ENCODE assay signal across 9 cellular contexts in genomic region chrX:18855919-18856644, GRCh38.
DNase-seq lines count a peak whose midpoint lies in the region; ATAC-seq lines count a peak whose summit lies in the region.
"Had no signal": no experiment of that assay in that cellular context is flagged by ENCODE, and none has a peak within 500 bp of the region (broad histone marks: within the 10 kb centered on the region; RNA-seq: fewer than 3 reads in every experiment).

No MANE protein-coding gene starts in this region.

- peak; percentile 14 for DNase-seq in ELR (ENCODE audit: low read depth)
- DNase-seq in central memory CD8-positive, alpha-beta T cell (ENCODE audit: low spot score in 2 of 2), result no peak
- DNase-seq in DMS79 treated with DMSO at 0.1 percent for 48 hours (lab: John Stamatoyannopoulos, UW), result no peak
- no peak for DNase-seq in cardiac septum (ENCODE audit: low spot score)
- DNase-seq in substantia nigra (lab: John Stamatoyannopoulos, UW), result no peak
- no peak for DNase-seq in activated T-helper 1 cell treated with anti-CD3 and anti-CD28 coated beads, Interleukin-12 subunit alpha, Interleukin-12 subunit beta, Interleukin-2, Interleukin-4 antibody, amounts not matched to agents 30 ng/mL and 10 ng/mL and 1 ng/mL, durations not matched to agents 14 hours and 24 hours and 36 hours (ENCODE audit: low spot score)
- DNase-seq: NCI-H187 treated with DMSO at 0.1 percent for 48 hours had no signal

- H3K27me3 Mint-ChIP-seq in central memory CD8-positive, alpha-beta T cell, result no peaks in the 10 kb centered on the region
- H3K27me3 Mint-ChIP-seq in activated T-helper 1 cell treated with anti-CD3 and anti-CD28 coated beads, Interleukin-12 subunit alpha, Interleukin-12 subunit beta, Interleukin-2, Interleukin-4 antibody, amounts not matched to agents 30 ng/mL and 10 ng/mL and 1 ng/mL, durations not matched to agents 14 hours and 24 hours and 36 hours (ENCODE audit: insufficient read depth), result no peaks in the 10 kb centered on the region

- ATAC-seq in GM19467 (IDR thresholded peaks at IDR 0.05; ENCODE audit: unreplicated experiment), result peak; percentile 84
- ATAC-seq in HG03196 (IDR thresholded peaks at IDR 0.05; ENCODE audit: unreplicated experiment), result peak; percentile 92
- no peak for ATAC-seq in central memory CD8-positive, alpha-beta T cell (replicated peaks; ENCODE audit: extremely low read depth, poor library complexity, severe bottlenecking)

- intact Hi-C loops in cardiac septum (cut with DNase I), result no loop called here
- intact Hi-C loops in activated T-helper 1 cell treated with anti-CD3 and anti-CD28 coated beads, Interleukin-12 subunit alpha, Interleukin-12 subunit beta, Interleukin-2, Interleukin-4 antibody, amounts not matched to agents 30 ng/mL and 10 ng/mL and 1 ng/mL, durations not matched to agents 14 hours and 24 hours and 36 hours (cut with micrococcal nuclease), result no loop called here

- H3K27ac ChIP-seq in substantia nigra (ENCODE audit: low read depth, low read length, poor library complexity, severe bottlenecking), result no peak overlapping the region

- no peaks in the 10 kb centered on the region for H3K9me3 Mint-ChIP-seq in central memory CD8-positive, alpha-beta T cell
- no peaks in the 10 kb centered on the region for H3K9me3 Mint-ChIP-seq in activated T-helper 1 cell treated with anti-CD3 and anti-CD28 coated beads, Interleukin-12 subunit alpha, Interleukin-12 subunit beta, Interleukin-2, Interleukin-4 antibody, amounts not matched to agents 30 ng/mL and 10 ng/mL and 1 ng/mL, durations not matched to agents 14 hours and 24 hours and 36 hours

- peak overlapping the region; percentile 13 for H3K27ac Mint-ChIP-seq in central memory CD8-positive, alpha-beta T cell (ENCODE audit: low read depth)
- no peak overlapping the region for H3K27ac Mint-ChIP-seq in activated T-helper 1 cell treated with anti-CD3 and anti-CD28 coated beads, Interleukin-12 subunit alpha, Interleukin-12 subunit beta, Interleukin-2, Interleukin-4 antibody, amounts not matched to agents 30 ng/mL and 10 ng/mL and 1 ng/mL, durations not matched to agents 14 hours and 24 hours and 36 hours

- peaks cover 12% of the 10 kb centered on the region for H3K4me1 Mint-ChIP-seq in central memory CD8-positive, alpha-beta T cell
- H3K4me1 Mint-ChIP-seq in activated T-helper 1 cell treated with anti-CD3 and anti-CD28 coated beads, Interleukin-12 subunit alpha, Interleukin-12 subunit beta, Interleukin-2, Interleukin-4 antibody, amounts not matched to agents 30 ng/mL and 10 ng/mL and 1 ng/mL, durations not matched to agents 14 hours and 24 hours and 36 hours (ENCODE audit: low read depth), result peaks cover 8% of the 10 kb centered on the region

- H3K36me3 Mint-ChIP-seq in central memory CD8-positive, alpha-beta T cell (ENCODE audit: insufficient read depth), result peaks cover 3% of the 10 kb centered on the region
- H3K36me3 Mint-ChIP-seq in activated T-helper 1 cell treated with anti-CD3 and anti-CD28 coated beads, Interleukin-12 subunit alpha, Interleukin-12 subunit beta, Interleukin-2, Interleukin-4 antibody, amounts not matched to agents 30 ng/mL and 10 ng/mL and 1 ng/mL, durations not matched to agents 14 hours and 24 hours and 36 hours (ENCODE audit: low read depth), result no peaks in the 10 kb centered on the region

- H3K4me3 Mint-ChIP-seq in central memory CD8-positive, alpha-beta T cell, result no peak overlapping the region
- H3K4me3 Mint-ChIP-seq in activated T-helper 1 cell treated with anti-CD3 and anti-CD28 coated beads, Interleukin-12 subunit alpha, Interleukin-12 subunit beta, Interleukin-2, Interleukin-4 antibody, amounts not matched to agents 30 ng/mL and 10 ng/mL and 1 ng/mL, durations not matched to agents 14 hours and 24 hours and 36 hours, result no peak overlapping the region
